Comparison of ENCODE assay signal across 2 cellular contexts in the genomic region with DNA sequence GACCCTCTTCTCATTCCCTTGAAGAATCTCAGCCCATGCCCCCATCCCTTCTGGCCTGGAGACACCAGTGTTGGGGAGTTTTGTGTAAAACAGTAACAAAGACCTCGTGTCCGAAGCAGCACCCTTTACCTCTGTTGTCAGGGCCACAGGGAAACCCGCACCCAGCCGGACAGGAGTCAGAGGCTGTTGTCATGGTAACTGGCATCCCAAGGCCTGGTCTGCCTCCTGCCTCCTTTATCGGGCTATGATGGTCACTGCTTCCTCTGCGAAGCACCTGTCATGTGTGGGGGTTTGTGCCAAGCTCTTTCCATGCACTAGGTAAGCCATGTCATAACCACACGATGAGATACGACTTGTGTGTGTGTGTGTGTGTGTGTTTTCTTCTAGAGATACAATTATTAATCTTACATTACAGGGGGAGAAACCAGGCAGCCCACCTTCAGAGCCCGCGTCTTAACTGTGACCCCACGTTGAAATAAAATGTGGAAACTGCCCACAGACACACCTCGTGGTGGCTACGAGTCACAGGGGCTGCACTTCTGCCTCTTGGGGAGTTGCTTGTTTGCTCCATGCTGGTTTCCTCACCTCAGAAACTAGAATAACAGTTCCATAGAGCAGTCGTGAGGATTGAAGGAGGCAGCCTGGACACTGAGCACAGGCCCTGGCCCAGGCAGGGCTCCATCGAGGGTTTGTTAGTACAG.
TF ChIP-seq lines count a peak whose summit lies in the region.

No MANE protein-coding gene starts in this region.

TF ChIP-seq in SK-N-SH, 30 proteins besides CTCF, POLR2A, EP300 and RAD21 (continued from another document):
- TF ChIP-seq POLR2AphosphoS5 (IDR thresholded peaks at IDR 0.05; ENCODE audit: low read depth, low read length) (no peak), SMC3 (IDR thresholded peaks at IDR 0.05; ENCODE audit: low read depth, low read length) (no peak), NFIC (IDR thresholded peaks at IDR 0.05; ENCODE audit: borderline replicate concordance) (no peak), SIN3A (IDR thresholded peaks at IDR 0.05; ENCODE audit: borderline replicate concordance, low read depth, low read length) (no peak)

TF ChIP-seq in SK-N-SH treated with all-trans-retinoic acid at 6 μM for 48 hours, 23 proteins besides CTCF, POLR2A, EP300 and RAD21 (continued from another document):
- TF ChIP-seq, protein P1, sequence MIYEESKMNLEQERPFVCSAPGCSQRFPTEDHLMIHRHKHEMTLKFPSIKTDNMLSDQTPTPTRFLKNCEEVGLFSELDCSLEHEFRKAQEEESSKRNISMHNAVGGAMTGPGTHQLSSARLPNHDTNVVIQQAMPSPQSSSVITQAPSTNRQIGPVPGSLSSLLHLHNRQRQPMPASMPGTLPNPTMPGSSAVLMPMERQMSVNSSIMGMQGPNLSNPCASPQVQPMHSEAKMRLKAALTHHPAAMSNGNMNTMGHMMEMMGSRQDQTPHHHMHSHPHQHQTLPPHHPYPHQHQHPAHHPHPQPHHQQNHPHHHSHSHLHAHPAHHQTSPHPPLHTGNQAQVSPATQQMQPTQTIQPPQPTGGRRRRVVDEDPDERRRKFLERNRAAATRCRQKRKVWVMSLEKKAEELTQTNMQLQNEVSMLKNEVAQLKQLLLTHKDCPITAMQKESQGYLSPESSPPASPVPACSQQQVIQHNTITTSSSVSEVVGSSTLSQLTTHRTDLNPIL (CRISPR knock-in tag; IDR thresholded peaks at IDR 0.05; ENCODE audit: low read depth): no peak
- TF ChIP-seq SNAI2 (CRISPR knock-in tag; IDR thresholded peaks at IDR 0.05) (no peak), ZNF70 (CRISPR knock-in tag; IDR thresholded peaks at IDR 0.05) (no peak), OSR1 (CRISPR knock-in tag; IDR thresholded peaks at IDR 0.05) (no peak), ZFP30 (CRISPR knock-in tag; IDR thresholded peaks at IDR 0.05) (no peak), TCF4 (CRISPR knock-in tag; IDR thresholded peaks at IDR 0.05; ENCODE audit: borderline replicate concordance) (no peak), ZFP3 (CRISPR knock-in tag; IDR thresholded peaks at IDR 0.05) (no peak), PPARA (CRISPR knock-in tag; IDR thresholded peaks at IDR 0.05; ENCODE audit: borderline replicate concordance) (no peak), ISL1 (CRISPR knock-in tag; IDR thresholded peaks at IDR 0.05) (no peak), ESRRG (CRISPR knock-in tag; IDR thresholded peaks at IDR 0.05) (no peak), TOX (CRISPR knock-in tag; IDR thresholded peaks at IDR 0.05; ENCODE audit: borderline replicate concordance) (no peak)
- TF ChIP-seq, protein P2, sequence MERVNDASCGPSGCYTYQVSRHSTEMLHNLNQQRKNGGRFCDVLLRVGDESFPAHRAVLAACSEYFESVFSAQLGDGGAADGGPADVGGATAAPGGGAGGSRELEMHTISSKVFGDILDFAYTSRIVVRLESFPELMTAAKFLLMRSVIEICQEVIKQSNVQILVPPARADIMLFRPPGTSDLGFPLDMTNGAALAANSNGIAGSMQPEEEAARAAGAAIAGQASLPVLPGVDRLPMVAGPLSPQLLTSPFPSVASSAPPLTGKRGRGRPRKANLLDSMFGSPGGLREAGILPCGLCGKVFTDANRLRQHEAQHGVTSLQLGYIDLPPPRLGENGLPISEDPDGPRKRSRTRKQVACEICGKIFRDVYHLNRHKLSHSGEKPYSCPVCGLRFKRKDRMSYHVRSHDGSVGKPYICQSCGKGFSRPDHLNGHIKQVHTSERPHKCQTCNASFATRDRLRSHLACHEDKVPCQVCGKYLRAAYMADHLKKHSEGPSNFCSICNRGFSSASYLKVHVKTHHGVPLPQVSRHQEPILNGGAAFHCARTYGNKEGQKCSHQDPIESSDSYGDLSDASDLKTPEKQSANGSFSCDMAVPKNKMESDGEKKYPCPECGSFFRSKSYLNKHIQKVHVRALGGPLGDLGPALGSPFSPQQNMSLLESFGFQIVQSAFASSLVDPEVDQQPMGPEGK (CRISPR knock-in tag; IDR thresholded peaks at IDR 0.05; ENCODE audit: borderline replicate concordance): no peak
